33 cellular contexts compared by ENCODE assay signal in the genomic region with DNA sequence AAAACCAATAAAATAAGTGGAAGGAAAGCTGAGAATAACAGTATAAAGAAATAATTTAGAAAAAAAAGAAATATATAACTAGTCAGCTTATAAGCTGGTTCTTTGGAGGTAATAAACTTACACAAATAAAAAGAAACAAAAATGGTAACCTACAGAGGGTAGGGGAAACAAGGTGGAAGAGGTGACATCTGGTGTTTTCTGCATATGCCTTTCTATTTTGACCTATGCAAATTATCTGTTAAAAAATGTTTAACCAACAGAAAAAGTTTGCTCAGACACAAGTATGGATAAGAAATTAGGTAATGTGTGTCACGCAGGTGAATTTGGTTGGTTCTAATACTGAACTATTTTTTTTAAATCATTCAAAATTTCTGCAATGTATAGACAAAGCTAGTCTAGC. TPM values are rescaled to one million over a fixed set of nuclear protein-coding genes. Genes with fewer than 3 reads are reported as not detected.
DNase-seq lines count a peak whose midpoint lies in the region; ATAC-seq, FAIRE-seq and TF ChIP-seq lines count a peak whose summit lies in the region.
"Had no signal": no experiment of that assay in that cellular context is flagged by ENCODE, and none has a peak within 500 bp of the region (broad histone marks: within the 10 kb centered on the region; RNA-seq: fewer than 3 reads in every experiment).

No MANE protein-coding gene starts in this region.

- WGBS in testis, 2 donors, result 52 to 96% methylated on average over 1 of the region's 1 CpG

- DNase-seq in frontal cortex (ENCODE audit: low spot score in 2 of 2), result no peak
- DNase-seq in NCI-H2107 treated with DMSO at 0.1 percent for 48 hours (lab: John Stamatoyannopoulos, UW; ENCODE audit: unreplicated experiment), result no peak
- DNase-seq in SW480 (ENCODE audit: low spot score), result no peak
- DNase-seq in D721Med (ENCODE audit: insufficient read length, low spot score), result no peak
- DNase-seq in testis, result no peak
- DNase-seq: activated CD4-positive, alpha-beta T cell treated with anti-CD3 and anti-CD28 coated beads, Interleukin-2, amount 10 ng/mL, durations not matched to agents 24 days and 14 days; activated CD8-positive, alpha-beta memory T cell treated with anti-CD3 and anti-CD28 coated beads, Interleukin-2, amount 10 ng/mL, durations not matched to agents 7 days and 5 days; activated naive CD4-positive, alpha-beta T cell treated with anti-CD3 and anti-CD28 coated beads, Interleukin-2, amount 10 ng/mL, durations not matched to agents 7 days and 5 days; amniotic stem cell; C1 segment of cervical spinal cord; Caco-2; DMS79 treated with DMSO at 0.1 percent for 48 hours; effector memory CD8-positive, alpha-beta T cell; foreskin fibroblast; hippocampal formation; left ventricle myocardium superior; naive thymus-derived CD8-positive, alpha-beta T cell; NCI-H1694 treated with DMSO at 0.1 percent for 48 hours; NCI-H526 treated with DMSO at 0.1 percent for 48 hours; occipital lobe; RPMI8226; stomach; T-helper 2 cell; trophoblast cell had no signal

- no peak for TF ChIP-seq POLR2A in testis (IDR thresholded peaks at IDR 0.05)

- ATAC-seq in GM18861 (IDR thresholded peaks at IDR 0.05; ENCODE audit: unreplicated experiment) (peak; percentile 77), GM21390 (IDR thresholded peaks at IDR 0.05; ENCODE audit: unreplicated experiment) (peak; percentile 75), HG02973 (IDR thresholded peaks at IDR 0.05; ENCODE audit: unreplicated experiment) (peak; percentile 58)
- ATAC-seq: activated CD8-positive, alpha-beta memory T cell treated with anti-CD3 and anti-CD28 coated beads, Interleukin-2, amount 10 ng/mL, durations not matched to agents 7 days and 5 days; effector memory CD8-positive, alpha-beta T cell; left ventricle myocardium superior; naive thymus-derived CD8-positive, alpha-beta T cell had no signal

- H3K27ac ChIP-seq in testis, result no peak overlapping the region
- H3K27ac ChIP-seq: KMS-11, stomach had no signal

- H3K27me3 ChIP-seq in testis, result no peaks in the 10 kb centered on the region
- H3K27me3 ChIP-seq: stomach had no signal

- no peaks in the 10 kb centered on the region for H3K4me1 ChIP-seq in testis
- H3K4me1 ChIP-seq: stomach had no signal

- intact Hi-C loops in testis (cut with DNase I; ENCODE audit: low total_unique reads), result no loop called here

- FAIRE-seq in frontal cortex (lab: Jason Lieb, UNC), result peak; percentile 17
- no peak for FAIRE-seq in D721Med (lab: Jason Lieb, UNC)
- FAIRE-seq: colon had no signal

- TF ChIP-seq CTCF in D721Med (IDR thresholded peaks at IDR 0.05; ENCODE audit: insufficient read depth, missing control alignments), result no peak
- TF ChIP-seq CTCF in testis (IDR thresholded peaks at IDR 0.05), result no peak

- no peaks in the 10 kb centered on the region for H3K9me3 ChIP-seq in testis
- H3K9me3 ChIP-seq: Caco-2, stomach had no signal

- no peaks in the 10 kb centered on the region for H3K36me3 ChIP-seq in testis (ENCODE audit: low read depth, missing control alignments)

- no peak overlapping the region for H3K4me3 ChIP-seq in testis
- H3K4me3 ChIP-seq: stomach had no signal

RNA-seq across cellular contexts. Expression of gene DMRTA2, which starts 53.6 kb away (rescaled TPM):
- total RNA-seq in frontal cortex (1.2 TPM), testis (1 to 10 TPM; 3.5 to 5.1 TPM)
- 1.2 TPM for polyA plus RNA-seq in testis (ENCODE audit: insufficient read depth, low read depth, low replicate concordance)
- total RNA-seq: activated CD4-positive, alpha-beta T cell treated with anti-CD3 and anti-CD28 coated beads, Interleukin-2, amount 10 ng/mL, durations not matched to agents 24 days and 14 days; activated T-helper 1 cell treated with anti-CD3 and anti-CD28 coated beads, Interleukin-12 subunit alpha, Interleukin-12 subunit beta, Interleukin-2, Interleukin-4 antibody, amounts not matched to agents 30 ng/mL and 10 ng/mL and 1 ng/mL, durations not matched to agents 14 hours and 24 hours and 36 hours; left ventricle myocardium superior; mesothelial cell of epicardium; naive thymus-derived CD8-positive, alpha-beta T cell; pulmonary artery endothelial cell had no signal
- polyA plus RNA-seq: AG04450; naive thymus-derived CD8-positive, alpha-beta T cell had no signal
